In the genomic region with DNA sequence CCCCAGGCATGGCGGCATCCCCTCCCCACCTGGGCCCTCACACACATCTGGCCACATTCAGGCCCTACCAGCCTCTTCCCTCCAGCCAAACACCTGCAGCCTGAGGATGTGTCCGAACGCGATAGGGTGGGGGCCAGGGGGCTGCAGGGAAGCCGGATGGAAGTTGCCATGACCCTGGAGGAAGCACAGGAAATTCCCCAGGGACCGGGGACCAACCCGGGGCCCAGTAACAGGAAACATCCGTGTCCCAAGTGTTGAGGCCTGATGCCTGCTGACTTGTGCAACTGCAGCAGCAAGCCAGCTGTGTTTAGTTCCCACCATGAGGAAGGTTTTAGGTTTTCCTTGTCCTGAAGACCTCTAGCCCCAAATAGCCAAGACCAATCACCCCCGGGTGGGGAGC, we compare ENCODE assay signal across 25 cellular contexts. TPM values are rescaled to one million over a fixed set of nuclear protein-coding genes. Genes with fewer than 3 reads are reported as not detected.
"Had no signal": no experiment of that assay in that cellular context is flagged by ENCODE, and none has a peak within 500 bp of the region (broad histone marks: within the 10 kb centered on the region; RNA-seq: fewer than 3 reads in every experiment).

No MANE protein-coding gene starts in this region.

- H3K9me3 ChIP-seq: breast epithelium, SJCRH30 had no signal

- H3K4me3 ChIP-seq: breast epithelium, SJCRH30 had no signal

- H3K36me3 ChIP-seq: breast epithelium, SJCRH30 had no signal

- H3K4me1 ChIP-seq: breast epithelium had no signal

- H3K4me1 Mint-ChIP-seq: activated naive CD4-positive, alpha-beta T cell treated with anti-CD3 and anti-CD28 coated beads, Interleukin-2, amount 50 U/mL, for 24 hours had no signal

- ATAC-seq: activated CD4-positive, CD25-positive, alpha-beta regulatory T cell treated with anti-CD3 and anti-CD28 coated beads, Interleukin-2, amount 50 U/mL, for 24 hours; activated CD8-positive, alpha-beta T cell treated with anti-CD3 and anti-CD28 coated beads, Interleukin-2, amount 10 ng/mL, durations not matched to agents 7 days and 5 days; Panc1 had no signal

- DNase-seq: activated CD4-positive, alpha-beta T cell treated with anti-CD3 and anti-CD28 coated beads for 4 hours; activated CD8-positive, alpha-beta memory T cell treated with anti-CD3 and anti-CD28 coated beads, Interleukin-2, amount 50 U/mL, for 48 hours; activated CD8-positive, alpha-beta T cell treated with anti-CD3 and anti-CD28 coated beads, Interleukin-2, amount 10 ng/mL, durations not matched to agents 7 days and 5 days; activated naive CD4-positive, alpha-beta T cell; activated T-cell treated with anti-CD3 and anti-CD28 coated beads, Interleukin-2, amount 50 U/mL, for 1 hour; aorta; caudate nucleus; KG1; NCI-H1092; NCI-H1436; NCI-H1694 treated with DMSO at 0.1 percent for 48 hours; NCI-H2029 treated with DMSO at 0.1 percent for 48 hours; NCI-H345; NCI-H510A; NCI-H526 treated with DMSO at 0.1 percent for 48 hours; NK-92 treated with Interleukin-12 subunit alpha and Interleukin-12 subunit beta, amount 100 ng/mL, for 24 hours; OCI-M1; Right ventricle myocardium superior; SJCRH30 had no signal

- H3K27ac ChIP-seq: breast epithelium, RWPE1, SJCRH30 had no signal

- H3K9me3 Mint-ChIP-seq: activated naive CD4-positive, alpha-beta T cell treated with anti-CD3 and anti-CD28 coated beads, Interleukin-2, amount 50 U/mL, for 24 hours had no signal

- H3K36me3 Mint-ChIP-seq: activated naive CD4-positive, alpha-beta T cell treated with anti-CD3 and anti-CD28 coated beads, Interleukin-2, amount 50 U/mL, for 24 hours had no signal

- H3K4me3 Mint-ChIP-seq: activated CD8-positive, alpha-beta T cell treated with anti-CD3 and anti-CD28 coated beads, Interleukin-2, amount 10 ng/mL, durations not matched to agents 7 days and 5 days; activated naive CD4-positive, alpha-beta T cell treated with anti-CD3 and anti-CD28 coated beads, Interleukin-2, amount 50 U/mL, for 24 hours; T-helper 1 cell treated with Interleukin-12 subunit alpha and Interleukin-12 subunit beta and Interleukin-4 antibody, amounts not matched to agents 30 μg/mL and 1 μg/mL, for 36 hours had no signal

- H3K27me3 Mint-ChIP-seq: activated naive CD4-positive, alpha-beta T cell treated with anti-CD3 and anti-CD28 coated beads, Interleukin-2, amount 50 U/mL, for 24 hours had no signal

- H3K27ac Mint-ChIP-seq: activated CD8-positive, alpha-beta T cell treated with anti-CD3 and anti-CD28 coated beads, Interleukin-2, amount 10 ng/mL, durations not matched to agents 7 days and 5 days; activated naive CD4-positive, alpha-beta T cell treated with anti-CD3 and anti-CD28 coated beads, Interleukin-2, amount 50 U/mL, for 24 hours; T-helper 1 cell treated with Interleukin-12 subunit alpha and Interleukin-12 subunit beta and Interleukin-4 antibody, amounts not matched to agents 30 μg/mL and 1 μg/mL, for 36 hours had no signal

RNA-seq across cellular contexts. Expression of a gene that starts 30.0 kb away (rescaled TPM):
- total RNA-seq: SJCRH30 had no signal
